ENCODE assay signal across 1 cellular context in the genomic region with DNA sequence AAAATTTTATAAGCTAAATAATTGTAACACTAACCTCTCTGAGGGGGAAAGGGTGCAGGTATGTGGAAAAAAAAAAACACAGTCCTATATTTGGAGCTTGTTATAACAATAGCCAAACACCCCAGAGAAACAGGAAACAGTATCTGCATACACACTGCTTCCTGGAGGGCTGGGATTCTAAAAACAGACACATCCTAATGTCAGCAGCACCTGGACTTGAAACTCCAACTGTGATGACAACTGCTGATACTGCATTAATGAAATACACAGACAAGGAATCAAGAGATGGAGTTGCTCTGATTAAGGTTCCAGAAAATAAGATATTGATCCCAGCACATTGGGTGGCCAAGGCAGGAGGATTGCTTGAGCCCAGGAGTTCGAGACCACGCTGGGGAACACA.
TF ChIP-seq lines count a peak whose summit lies in the region.

No MANE protein-coding gene starts in this region.

TF ChIP-seq in GM12878, 131 proteins besides CTCF, POLR2A, EP300 and RAD21:
- TF ChIP-seq EZH2 (IDR thresholded peaks at IDR 0.05; ENCODE audit: borderline replicate concordance, control insufficient read depth, low read depth, low read length) (no peak), CHD4 (IDR thresholded peaks at IDR 0.05) (no peak), FOS (IDR thresholded peaks at IDR 0.05; ENCODE audit: borderline replicate concordance, extremely low read depth, insufficient read length) (no peak), CEBPB (IDR thresholded peaks at IDR 0.05; ENCODE audit: borderline replicate concordance in 1 of 2, low read depth in 2 of 2, low read length in 2 of 2) (no peak), NFXL1 (IDR thresholded peaks at IDR 0.05; ENCODE audit: borderline replicate concordance) (no peak), CHD2 (IDR thresholded peaks at IDR 0.05; ENCODE audit: borderline replicate concordance, low read depth, low read length) (no peak), BACH1 (IDR thresholded peaks at IDR 0.05; ENCODE audit: borderline replicate concordance) (no peak), EGR1 (IDR thresholded peaks at IDR 0.05; ENCODE audit: borderline replicate concordance in 1 of 2, low read depth in 2 of 2, low read length in 2 of 2) (no peak), POLR2AphosphoS2 (IDR thresholded peaks at IDR 0.05; ENCODE audit: low read depth, low read length) (no peak)
- TF ChIP-seq, protein P1, sequence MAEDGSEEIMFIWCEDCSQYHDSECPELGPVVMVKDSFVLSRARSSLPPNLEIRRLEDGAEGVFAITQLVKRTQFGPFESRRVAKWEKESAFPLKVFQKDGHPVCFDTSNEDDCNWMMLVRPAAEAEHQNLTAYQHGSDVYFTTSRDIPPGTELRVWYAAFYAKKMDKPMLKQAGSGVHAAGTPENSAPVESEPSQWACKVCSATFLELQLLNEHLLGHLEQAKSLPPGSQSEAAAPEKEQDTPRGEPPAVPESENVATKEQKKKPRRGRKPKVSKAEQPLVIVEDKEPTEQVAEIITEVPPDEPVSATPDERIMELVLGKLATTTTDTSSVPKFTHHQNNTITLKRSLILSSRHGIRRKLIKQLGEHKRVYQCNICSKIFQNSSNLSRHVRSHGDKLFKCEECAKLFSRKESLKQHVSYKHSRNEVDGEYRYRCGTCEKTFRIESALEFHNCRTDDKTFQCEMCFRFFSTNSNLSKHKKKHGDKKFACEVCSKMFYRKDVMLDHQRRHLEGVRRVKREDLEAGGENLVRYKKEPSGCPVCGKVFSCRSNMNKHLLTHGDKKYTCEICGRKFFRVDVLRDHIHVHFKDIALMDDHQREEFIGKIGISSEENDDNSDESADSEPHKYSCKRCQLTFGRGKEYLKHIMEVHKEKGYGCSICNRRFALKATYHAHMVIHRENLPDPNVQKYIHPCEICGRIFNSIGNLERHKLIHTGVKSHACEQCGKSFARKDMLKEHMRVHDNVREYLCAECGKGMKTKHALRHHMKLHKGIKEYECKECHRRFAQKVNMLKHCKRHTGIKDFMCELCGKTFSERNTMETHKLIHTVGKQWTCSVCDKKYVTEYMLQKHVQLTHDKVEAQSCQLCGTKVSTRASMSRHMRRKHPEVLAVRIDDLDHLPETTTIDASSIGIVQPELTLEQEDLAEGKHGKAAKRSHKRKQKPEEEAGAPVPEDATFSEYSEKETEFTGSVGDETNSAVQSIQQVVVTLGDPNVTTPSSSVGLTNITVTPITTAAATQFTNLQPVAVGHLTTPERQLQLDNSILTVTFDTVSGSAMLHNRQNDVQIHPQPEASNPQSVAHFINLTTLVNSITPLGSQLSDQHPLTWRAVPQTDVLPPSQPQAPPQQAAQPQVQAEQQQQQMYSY (CRISPR knock-in tag; IDR thresholded peaks at IDR 0.05) = no peak
- TF ChIP-seq, protein P2, sequence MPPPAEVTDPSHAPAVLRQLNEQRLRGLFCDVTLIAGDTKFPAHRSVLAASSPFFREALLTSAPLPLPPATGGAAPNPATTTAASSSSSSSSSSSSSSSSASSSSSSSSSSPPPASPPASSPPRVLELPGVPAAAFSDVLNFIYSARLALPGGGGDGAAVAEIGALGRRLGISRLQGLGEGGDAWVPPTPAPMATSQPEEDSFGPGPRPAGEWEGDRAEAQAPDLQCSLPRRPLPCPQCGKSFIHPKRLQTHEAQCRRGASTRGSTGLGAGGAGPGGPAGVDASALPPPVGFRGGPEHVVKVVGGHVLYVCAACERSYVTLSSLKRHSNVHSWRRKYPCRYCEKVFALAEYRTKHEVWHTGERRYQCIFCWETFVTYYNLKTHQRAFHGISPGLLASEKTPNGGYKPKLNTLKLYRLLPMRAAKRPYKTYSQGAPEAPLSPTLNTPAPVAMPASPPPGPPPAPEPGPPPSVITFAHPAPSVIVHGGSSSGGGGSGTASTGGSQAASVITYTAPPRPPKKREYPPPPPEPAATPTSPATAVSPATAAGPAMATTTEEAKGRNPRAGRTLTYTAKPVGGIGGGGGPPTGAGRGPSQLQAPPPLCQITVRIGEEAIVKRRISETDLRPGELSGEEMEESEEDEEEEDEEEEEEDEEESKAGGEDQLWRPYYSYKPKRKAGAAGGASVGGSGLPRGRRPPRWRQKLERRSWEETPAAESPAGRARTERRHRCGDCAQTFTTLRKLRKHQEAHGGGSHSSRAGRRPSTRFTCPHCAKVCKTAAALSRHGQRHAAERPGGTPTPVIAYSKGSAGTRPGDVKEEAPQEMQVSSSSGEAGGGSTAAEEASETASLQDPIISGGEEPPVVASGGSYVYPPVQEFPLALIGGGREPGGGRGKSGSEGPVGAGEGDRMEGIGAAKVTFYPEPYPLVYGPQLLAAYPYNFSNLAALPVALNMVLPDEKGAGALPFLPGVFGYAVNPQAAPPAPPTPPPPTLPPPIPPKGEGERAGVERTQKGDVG (CRISPR knock-in tag; IDR thresholded peaks at IDR 0.05) = no peak
- TF ChIP-seq, protein P3, sequence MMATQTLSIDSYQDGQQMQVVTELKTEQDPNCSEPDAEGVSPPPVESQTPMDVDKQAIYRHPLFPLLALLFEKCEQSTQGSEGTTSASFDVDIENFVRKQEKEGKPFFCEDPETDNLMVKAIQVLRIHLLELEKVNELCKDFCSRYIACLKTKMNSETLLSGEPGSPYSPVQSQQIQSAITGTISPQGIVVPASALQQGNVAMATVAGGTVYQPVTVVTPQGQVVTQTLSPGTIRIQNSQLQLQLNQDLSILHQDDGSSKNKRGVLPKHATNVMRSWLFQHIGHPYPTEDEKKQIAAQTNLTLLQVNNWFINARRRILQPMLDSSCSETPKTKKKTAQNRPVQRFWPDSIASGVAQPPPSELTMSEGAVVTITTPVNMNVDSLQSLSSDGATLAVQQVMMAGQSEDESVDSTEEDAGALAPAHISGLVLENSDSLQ (IDR thresholded peaks at IDR 0.05) = no peak
TF ChIP-seq in GM12878: peak in this region for 0.
